ENCODE assay signal across 16 cellular contexts in genomic region chr9:136754626-136755284, GRCh38. TPM values are rescaled to one million over a fixed set of nuclear protein-coding genes. Genes with fewer than 3 reads are reported as not detected.
DNase-seq lines count a peak whose midpoint lies in the region; ATAC-seq and TF ChIP-seq lines count a peak whose summit lies in the region.
"Had no signal": no experiment of that assay in that cellular context is flagged by ENCODE, and none has a peak within 500 bp of the region (broad histone marks: within the 10 kb centered on the region; RNA-seq: fewer than 3 reads in every experiment).

No MANE protein-coding gene starts in this region.

- H3K4me1 Mint-ChIP-seq in H9, result peaks cover 4% of the 10 kb centered on the region in 2 experiments; a peak in 3 of 4 replicates

- no peak overlapping the region for H2AFZ ChIP-seq in H9 (ENCODE audit: low read length)

- no peak overlapping the region for H4K91ac ChIP-seq in H9 (ENCODE audit: insufficient read length, low read depth, low read length)

- H3K23me2 ChIP-seq in H9 (ENCODE audit: insufficient read length, low read depth, low read length, poor library complexity, severe bottlenecking), result no peaks in the 10 kb centered on the region

- no peak overlapping the region for H3K4ac ChIP-seq in H9 (ENCODE audit: low read depth, low read length)

- H3K9me3 ChIP-seq in H9 (ENCODE audit: control insufficient read depth, low read depth, low read length) (no peaks in the 10 kb centered on the region), uterus (no peaks in the 10 kb centered on the region), mucosa of descending colon (no peaks in the 10 kb centered on the region)

- DNase-seq in Right ventricle myocardium inferior (ENCODE audit: missing footprints) (peak; percentile 39), left cardiac atrium (no peak), H9 (peak; percentile 62), iPS-NIHi11 (ENCODE audit: low spot score) (peak; percentile 69), uterus (no peak), mucosa of descending colon (no peak)
- DNase-seq in stimulated activated CD4-positive, alpha-beta T cell treated with anti-CD3 and anti-CD28 coated beads, Interleukin-2, amount 100 ng/mL, for 24 hours, result no peak
- DNase-seq: HCEC 1CT, MV-4-11, NCI-H2227 treated with DMSO at 0.1 percent for 48 hours, NCI-H524, Right ventricle myocardium superior had no signal

- no peaks in the 10 kb centered on the region for H3K36me3 ChIP-seq in uterus
- H3K36me3 ChIP-seq in mucosa of descending colon (ENCODE audit: low read depth), result no peaks in the 10 kb centered on the region
- H3K36me3 ChIP-seq: Peyer's patch had no signal

- no peaks in the 10 kb centered on the region for H4K20me1 ChIP-seq in H9 (ENCODE audit: control insufficient read depth, insufficient read depth, insufficient read length)

- no peak overlapping the region for H4K8ac ChIP-seq in H9 (replicated peaks; ENCODE audit: insufficient read length, low read depth, low read length)

- peaks cover 20 to 22% of the 10 kb centered on the region in 2 experiments for H3K9me3 Mint-ChIP-seq in H9

- no peak overlapping the region for H3K18ac ChIP-seq in H9 (ENCODE audit: insufficient read length, low read depth, low read length)

- no peak overlapping the region for H3K56ac ChIP-seq in H9 (ENCODE audit: insufficient read length, low read depth, low read length)

- H2BK12ac ChIP-seq in H9 (ENCODE audit: insufficient read length, low read depth, low read length), result no peak overlapping the region

- H2BK20ac ChIP-seq in H9 (ENCODE audit: low read depth, low read length, poor library complexity, severe bottlenecking), result no peak overlapping the region

- no peak for TF ChIP-seq POLR2A in uterus (IDR thresholded peaks at IDR 0.05)

- no peak overlapping the region; the same call in 1 of the 2 replicates for H3K14ac ChIP-seq in H9 (ENCODE audit: insufficient read depth, low read length)

- no peak overlapping the region for H3K23ac ChIP-seq in H9 (ENCODE audit: insufficient read length, low read depth, low read length)

- no peak overlapping the region for H3K4me2 ChIP-seq in H9 (ENCODE audit: insufficient read depth, insufficient read length, low read length)

- no CpG with 5 or more reads among the region's 23 CpGs for WGBS in H9 (ENCODE audit: extremely low coverage, insufficient read length, low lambda C conversion rate)

- no peak overlapping the region for H3K27ac ChIP-seq in H9 (ENCODE audit: insufficient read length, low read depth, low read length)
- H3K27ac ChIP-seq in uterus, result no peak overlapping the region
- H3K27ac ChIP-seq: SK-N-MC had no signal

- no peak overlapping the region for H2BK15ac ChIP-seq in H9 (ENCODE audit: low read depth, low read length)

- H3K36me3 Mint-ChIP-seq in H9 (ENCODE audit: insufficient read depth in 1 of 3, low read depth in 3 of 3), result peaks cover 2 to 15% (median 2%) of the 10 kb centered on the region in 3 experiments; a peak in 6 of 7 replicates

- peaks cover 20% of the 10 kb centered on the region for H3K27me3 Mint-ChIP-seq in H9 (ENCODE audit: low read depth)

- intact Hi-C loops in Right ventricle myocardium inferior (cut with DNase I), result no loop called here
- intact Hi-C loops in left cardiac atrium (cut with DNase I), result no loop called here
- intact Hi-C loops in uterus (cut with DNase I; ENCODE audit: low total_unique reads), result no loop called here
- intact Hi-C loops in mucosa of descending colon (cut with DNase I, micrococcal nuclease), result no loop called here

- H3K79me2 ChIP-seq in H9 (ENCODE audit: insufficient read depth, low read length), result no peaks in the 10 kb centered on the region

- no peak overlapping the region for H2BK5ac ChIP-seq in H9 (ENCODE audit: insufficient read length, low read length)

- no peak for TF ChIP-seq CTCF in H9 (conservative IDR thresholded peaks at IDR 0.05)
- TF ChIP-seq CTCF in uterus (IDR thresholded peaks at IDR 0.05), result no peak
- TF ChIP-seq CTCF in mucosa of descending colon (IDR thresholded peaks at IDR 0.05), result no peak

- no peak overlapping the region for H3K27ac Mint-ChIP-seq in H9

- no peak overlapping the region for H3T11ph ChIP-seq in H9 (ENCODE audit: low read length)

- H3K79me1 ChIP-seq in H9 (ENCODE audit: insufficient read depth, low read depth, low read length, poor library complexity, severe bottlenecking), result no peaks in the 10 kb centered on the region

- H3K4me3 ChIP-seq in uterus, result no peak overlapping the region
- no peak overlapping the region for H3K4me3 ChIP-seq in mucosa of descending colon
- H3K4me3 ChIP-seq: Peyer's patch, SK-N-MC had no signal

- no peak overlapping the region for H4K5ac ChIP-seq in H9 (ENCODE audit: insufficient read length, low read depth, low read length)

- no peak overlapping the region for H3K4me3 Mint-ChIP-seq in H9

- no peak overlapping the region for H3K9ac ChIP-seq in H9 (ENCODE audit: extremely low read depth, insufficient read length, low read length)

- H3K4me1 ChIP-seq in H9 (ENCODE audit: insufficient read depth, low read length) (no peaks in the 10 kb centered on the region), uterus (no peaks in the 10 kb centered on the region), mucosa of descending colon (ENCODE audit: low read depth) (no peaks in the 10 kb centered on the region)
- H3K4me1 ChIP-seq: Caco-2 had no signal

- H3K27me3 ChIP-seq in H9 (ENCODE audit: insufficient read depth, low read length) (no peaks in the 10 kb centered on the region), uterus (no peaks in the 10 kb centered on the region)
- H3K27me3 ChIP-seq: Peyer's patch had no signal

- H2BK120ac ChIP-seq in H9 (ENCODE audit: low read depth, low read length, poor library complexity, severe bottlenecking), result no peak overlapping the region

- H2AK5ac ChIP-seq in H9 (ENCODE audit: insufficient read length, low read length), result no peak overlapping the region

- ATAC-seq in Right ventricle myocardium inferior (no peak), left cardiac atrium (no peak), mucosa of descending colon (no peak)

RNA-seq across cellular contexts. Expression of gene LCN8, which starts 3.3 kb away (rescaled TPM):
- total RNA-seq in Right ventricle myocardium inferior (not detected), left cardiac atrium (not detected), H9 (2021) (not detected in 2 replicates), uterus (under 1 TPM in 1 of 4 donors, not detected in 3; 0.27 TPM), mucosa of descending colon (not detected)
- total RNA-seq: A673, Caco-2, Peyer's patch, Right ventricle myocardium superior had no signal

RNA-seq across cellular contexts. Expression of gene LCN6, which starts 6.4 kb away (rescaled TPM):
- 22.2 TPM for total RNA-seq in Right ventricle myocardium inferior
- total RNA-seq in left cardiac atrium, result 10 to 100 TPM; 18.2 to 51.8 TPM
- total RNA-seq in H9 (2021), result not detected in 2 replicates
- total RNA-seq in uterus, result 100 to 1,000 TPM in 2 of 4 donors, 10 to 100 TPM in 1, 1 to 10 TPM in 1; 1.2 to 164 (median 89.7) TPM
- 1 to 10 TPM; 1.0 to 8.5 (median 4.7) TPM for total RNA-seq in mucosa of descending colon
- total RNA-seq: A673, Caco-2 had no signal

RNA-seq across cellular contexts. Expression of gene LCN15, which starts 9.6 kb away (rescaled TPM):
- 0.46 TPM for total RNA-seq in Right ventricle myocardium inferior
- 1 to 10 TPM in 1 of 2 donors, under 1 TPM in 1; 0.41 to 1.1 TPM for total RNA-seq in left cardiac atrium
- total RNA-seq in H9 (2021), result 0.61 TPM in 1 of 2 replicates, not detected in the other
- total RNA-seq in uterus, result not detected
- total RNA-seq in mucosa of descending colon, result 10 to 100 TPM in 1 of 3 donors, 1 to 10 TPM in 2; 1.6 to 17.2 (median 3.7) TPM
- total RNA-seq: A673, Caco-2, Right ventricle myocardium superior had no signal

RNA-seq across cellular contexts. Expression of gene LCN10, which starts 12.0 kb away (rescaled TPM):
- total RNA-seq in Right ventricle myocardium inferior (11.3 TPM), left cardiac atrium (10 to 100 TPM in 1 of 2 donors, 1 to 10 TPM in 1; 9.3 to 20.1 TPM), H9 (2021) (0.75 and 1.5 TPM in 2 replicates), uterus (10 to 100 TPM in 3 of 4 donors, under 1 TPM in 1; 0.55 to 81.4 (median 20.4) TPM), mucosa of descending colon (1 to 10 TPM in 2 of 3 donors, under 1 TPM in 1; 0.12 to 5.1 (median 2.7) TPM)
- total RNA-seq: Caco-2 had no signal

RNA-seq across cellular contexts. Expression of gene TMEM141, which starts 36.4 kb away (rescaled TPM):
- total RNA-seq in Right ventricle myocardium inferior, result 75.9 TPM
- 10 to 100 TPM; 81.1 to 85.7 TPM for total RNA-seq in left cardiac atrium
- 55.2 and 58.9 TPM in 2 replicates for total RNA-seq in H9 (2021)
- total RNA-seq in uterus, result 10 to 100 TPM in 3 of 4 donors, 1 to 10 TPM in 1; 3.5 to 48.9 (median 32.0) TPM
- total RNA-seq in mucosa of descending colon, result 100 to 1,000 TPM; 110 to 373 (median 127) TPM

Comparison
In these comparisons a context has a peak if more than half of its experiments do, and no peak if none do; other contexts are left out.
1. DNase-seq: peak in Right ventricle myocardium inferior (single experiment), H9 (single experiment) and iPS-NIHi11 (single experiment); none in left cardiac atrium (single experiment), uterus (0 of 2), mucosa of descending colon (0 of 3) and stimulated activated CD4-positive, alpha-beta T cell treated with anti-CD3 and anti-CD28 coated beads, Interleukin-2, amount 100 ng/mL, for 24 hours (0 of 2).